31 cellular contexts compared by ENCODE assay signal in the genomic region with DNA sequence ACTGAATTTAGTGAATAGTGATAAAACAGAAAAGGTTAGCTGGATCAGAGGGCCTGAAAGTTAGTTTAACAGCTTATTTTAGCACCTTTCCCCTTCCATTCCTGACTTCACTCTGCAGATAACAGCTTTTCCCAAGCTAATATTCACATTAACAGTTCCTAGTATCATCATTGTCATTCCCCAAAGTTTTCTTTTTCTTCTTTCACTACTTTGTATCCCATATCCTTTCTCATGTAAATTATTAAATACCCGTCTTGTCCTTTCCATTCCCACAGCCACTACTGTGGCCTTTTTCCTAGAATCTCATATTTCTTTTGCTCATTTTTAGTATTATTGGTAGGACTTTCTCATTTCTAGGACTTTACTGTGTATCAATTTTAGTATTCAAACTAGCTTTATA.
"Had no signal": no experiment of that assay in that cellular context is flagged by ENCODE, and none has a peak within 500 bp of the region (broad histone marks: within the 10 kb centered on the region; RNA-seq: fewer than 3 reads in every experiment).

No MANE protein-coding gene starts in this region.

- H3K4me3 Mint-ChIP-seq: activated naive CD4-positive, alpha-beta T cell treated with anti-CD3 and anti-CD28 coated beads for 36 hours; activated naive CD8-positive, alpha-beta T cell treated with anti-CD3 and anti-CD28 coated beads, Interleukin-2, amount 10 ng/mL, durations not matched to agents 7 days and 5 days; effector memory CD8-positive, alpha-beta T cell; nephron progenitor cell; stimulated activated effector memory CD8-positive, alpha-beta T cell treated with anti-CD3 and anti-CD28 coated beads, Interleukin-12 subunit alpha, Interleukin-12 subunit beta, amount 100 ng/mL, for 72 hours; stimulated activated naive CD8-positive, alpha-beta T cell treated with anti-CD3 and anti-CD28 coated beads, Interleukin-15, Interleukin-2, amounts not matched to agents 100 ng/mL and 50 ng/mL, for 24 hours had no signal

- H3K4me1 Mint-ChIP-seq: stimulated activated effector memory CD8-positive, alpha-beta T cell treated with anti-CD3 and anti-CD28 coated beads, Interleukin-12 subunit alpha, Interleukin-12 subunit beta, amount 100 ng/mL, for 72 hours had no signal

- H3K27ac Mint-ChIP-seq: activated naive CD4-positive, alpha-beta T cell treated with anti-CD3 and anti-CD28 coated beads for 36 hours; activated naive CD8-positive, alpha-beta T cell treated with anti-CD3 and anti-CD28 coated beads, Interleukin-2, amount 10 ng/mL, durations not matched to agents 7 days and 5 days; nephron progenitor cell; stimulated activated effector memory CD8-positive, alpha-beta T cell treated with anti-CD3 and anti-CD28 coated beads, Interleukin-12 subunit alpha, Interleukin-12 subunit beta, amount 100 ng/mL, for 72 hours; stimulated activated naive CD8-positive, alpha-beta T cell treated with anti-CD3 and anti-CD28 coated beads, Interleukin-15, Interleukin-2, amounts not matched to agents 100 ng/mL and 50 ng/mL, for 24 hours had no signal

- DNase-seq: activated CD4-positive, alpha-beta T cell treated with anti-CD3 and anti-CD28 coated beads for 48 hours; activated CD4-positive, alpha-beta T cell treated with anti-CD3 and anti-CD28 coated beads, Interleukin-2, amount 50 U/mL, for 48 hours; activated CD8-positive, alpha-beta memory T cell treated with anti-CD3 and anti-CD28 coated beads for 24 hours; activated effector memory CD4-positive, alpha-beta T cell treated with Interleukin-2 at 50 U/mL for 16 hours; activated naive CD4-positive, alpha-beta T cell treated with anti-CD3 and anti-CD28 coated beads for 36 hours; activated naive CD8-positive, alpha-beta T cell treated with anti-CD3 and anti-CD28 coated beads, Interleukin-2, amount 10 ng/mL, durations not matched to agents 7 days and 5 days; brain microvascular endothelial cell; caudate nucleus; cortex of kidney; effector memory CD8-positive, alpha-beta T cell; erythroblast; gastrocnemius medialis; glutamatergic neuron; lower lobe of right lung; mesendoderm; nephron progenitor cell; pancreas; retina; sigmoid colon; small intestine; stimulated activated CD4-positive, alpha-beta T cell treated with anti-CD3 and anti-CD28 coated beads, Interleukin-4, amount 100 ng/mL, for 24 hours; T-helper 9 cell; trophoblast cell; uterus had no signal

- H3K4me3 ChIP-seq: gastrocnemius medialis, lower lobe of right lung, pancreas, prostate gland, sigmoid colon, thoracic aorta, uterus had no signal

- H3K27me3 Mint-ChIP-seq: activated naive CD8-positive, alpha-beta T cell treated with anti-CD3 and anti-CD28 coated beads, Interleukin-2, amount 10 ng/mL, durations not matched to agents 7 days and 5 days; effector memory CD8-positive, alpha-beta T cell; stimulated activated naive CD8-positive, alpha-beta T cell treated with anti-CD3 and anti-CD28 coated beads, Interleukin-15, Interleukin-2, amounts not matched to agents 100 ng/mL and 50 ng/mL, for 24 hours had no signal

- H3K27me3 ChIP-seq: brain microvascular endothelial cell, gastrocnemius medialis, pancreas, sigmoid colon, uterus had no signal

- H3K9me3 Mint-ChIP-seq: activated naive CD4-positive, alpha-beta T cell treated with anti-CD3 and anti-CD28 coated beads for 36 hours; activated naive CD8-positive, alpha-beta T cell treated with anti-CD3 and anti-CD28 coated beads, Interleukin-2, amount 10 ng/mL, durations not matched to agents 7 days and 5 days; effector memory CD8-positive, alpha-beta T cell; nephron progenitor cell; stimulated activated effector memory CD8-positive, alpha-beta T cell treated with anti-CD3 and anti-CD28 coated beads, Interleukin-12 subunit alpha, Interleukin-12 subunit beta, amount 100 ng/mL, for 72 hours; stimulated activated naive CD8-positive, alpha-beta T cell treated with anti-CD3 and anti-CD28 coated beads, Interleukin-15, Interleukin-2, amounts not matched to agents 100 ng/mL and 50 ng/mL, for 24 hours had no signal

- H3K36me3 ChIP-seq: prostate gland, uterus had no signal

- H3K9me3 ChIP-seq: gastrocnemius medialis, lower lobe of right lung, pancreas, prostate gland, sigmoid colon, thoracic aorta, uterus had no signal

- ATAC-seq: activated CD4-positive, CD25-positive, alpha-beta regulatory T cell treated with anti-CD3 and anti-CD28 coated beads, Interleukin-2, amount 50 U/mL, for 24 hours; effector memory CD8-positive, alpha-beta T cell; gastrocnemius medialis; lower lobe of right lung; pancreas; stimulated activated effector memory CD8-positive, alpha-beta T cell treated with anti-CD3 and anti-CD28 coated beads, Interleukin-12 subunit alpha, Interleukin-12 subunit beta, amount 100 ng/mL, for 72 hours had no signal

- H3K4me1 ChIP-seq: gastrocnemius medialis, lower lobe of right lung, prostate gland, sigmoid colon, uterus had no signal

- FAIRE-seq: pancreas, small intestine, TTC549 had no signal

- H3K27ac ChIP-seq: brain microvascular endothelial cell, gastrocnemius medialis, lower lobe of right lung, pancreas, prostate gland, sigmoid colon, thoracic aorta, uterus, VCaP had no signal
